32 cellular contexts compared by ENCODE assay signal in the genomic region with DNA sequence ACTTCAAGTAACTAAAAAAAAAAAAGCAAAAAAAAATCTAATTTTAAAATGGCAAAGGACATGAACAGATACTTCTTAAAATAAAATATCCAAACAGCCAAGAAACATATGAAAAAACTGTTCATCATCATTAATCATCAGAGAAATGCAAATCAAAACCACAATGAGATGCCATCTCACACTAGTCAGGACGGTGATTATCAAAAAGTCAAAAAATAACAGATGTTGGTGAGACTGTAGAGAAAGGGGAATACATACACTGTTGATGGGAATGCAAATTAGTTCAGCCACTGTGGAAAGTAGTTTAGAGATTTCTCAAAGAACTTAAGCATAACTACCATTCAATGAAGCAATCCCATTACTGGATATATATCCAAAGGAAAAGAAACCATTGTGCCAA. TPM values are rescaled to one million over a fixed set of nuclear protein-coding genes. Genes with fewer than 3 reads are reported as not detected.
"Had no signal": no experiment of that assay in that cellular context is flagged by ENCODE, and none has a peak within 500 bp of the region (broad histone marks: within the 10 kb centered on the region; RNA-seq: fewer than 3 reads in every experiment).

No MANE protein-coding gene starts in this region.

- H3K4me3 ChIP-seq: ascending aorta, esophagus squamous epithelium, gastroesophageal sphincter, hepatocyte, ovary, suprapubic skin, tibial nerve had no signal

- H3K4me1 ChIP-seq: ascending aorta had no signal

- ATAC-seq: gastroesophageal sphincter; sciatic nerve; stimulated activated memory B cell treated with anti-CD40 and anti-IgM and Interleukin-4, amounts not matched to agents 10 μg/mL and 1 μg/mL and 100 μg/mL, for 72 hours; stimulated activated naive CD8-positive, alpha-beta T cell treated with anti-CD3 and anti-CD28 coated beads, Interleukin-15, amount 100 ng/mL, for 72 hours had no signal

- H3K9me3 ChIP-seq: ascending aorta, neutrophil, ovary had no signal

- H3K27me3 ChIP-seq: ascending aorta, brain microvascular endothelial cell, esophagus squamous epithelium, gastroesophageal sphincter, hepatocyte, ovary, suprapubic skin, tibial nerve had no signal

- H3K36me3 ChIP-seq: ascending aorta, brain microvascular endothelial cell, esophagus squamous epithelium, gastroesophageal sphincter, neutrophil, ovary, suprapubic skin, tibial nerve had no signal

- H3K27ac ChIP-seq: ascending aorta, brain microvascular endothelial cell, epithelial cell of prostate, esophagus squamous epithelium, gastroesophageal sphincter, hepatocyte, neutrophil, ovary, suprapubic skin, tibial nerve, VCaP had no signal

- DNase-seq: activated CD4-positive, alpha-beta memory T cell treated with anti-CD3 and anti-CD28 coated beads for 36 hours; activated CD4-positive, alpha-beta T cell treated with anti-CD3 and anti-CD28 coated beads for 48 hours; activated CD8-positive, alpha-beta memory T cell treated with anti-CD3 and anti-CD28 coated beads, Interleukin-2, amount 50 U/mL, for 4 hours; activated effector memory CD4-positive, alpha-beta T cell treated with anti-CD3 and anti-CD28 coated beads, Interleukin-2, amount 50 U/mL, for 16 hours; activated naive CD4-positive, alpha-beta T cell treated with anti-CD3 and anti-CD28 coated beads for 36 hours; activated naive CD8-positive, alpha-beta T cell treated with anti-CD3 and anti-CD28 coated beads, Interleukin-2, amount 10 ng/mL, durations not matched to agents 7 days and 5 days; activated T-cell treated with anti-CD3 and anti-CD28 coated beads, Interleukin-2, amount 50 U/mL, for 1 hour; brain microvascular endothelial cell; caudate nucleus; effector CD8-positive, alpha-beta T cell; esophagus squamous epithelium; naive B cell; nephron progenitor cell; ovary; small intestine; stimulated activated CD4-positive, alpha-beta T cell treated with anti-CD3 and anti-CD28 coated beads, Interleukin-4, amount 100 ng/mL, for 24 hours; stimulated activated CD8-positive, alpha-beta memory T cell treated with anti-CD3 and anti-CD28 coated beads, Interleukin-4, amount 100 ng/mL, for 48 hours; stimulated activated naive CD8-positive, alpha-beta T cell treated with anti-CD3 and anti-CD28 coated beads, Interleukin-15, amount 100 ng/mL, for 72 hours; T-helper 9 cell had no signal

RNA-seq across cellular contexts. Expression of a gene that starts 30.2 kb away (rescaled TPM):
- total RNA-seq: activated CD4-positive, alpha-beta memory T cell treated with anti-CD3 and anti-CD28 coated beads for 36 hours; activated CD8-positive, alpha-beta memory T cell treated with anti-CD3 and anti-CD28 coated beads for 36 hours; activated naive CD4-positive, alpha-beta T cell treated with anti-CD3 and anti-CD28 coated beads for 36 hours; activated naive CD8-positive, alpha-beta T cell treated with anti-CD3 and anti-CD28 coated beads, Interleukin-2, amount 10 ng/mL, durations not matched to agents 7 days and 5 days; activated T-helper 1 cell treated with anti-CD3 and anti-CD28 coated beads, Interleukin-12 subunit alpha, Interleukin-12 subunit beta, Interleukin-2, Interleukin-4 antibody, amounts not matched to agents 30 ng/mL and 10 ng/mL and 1 ng/mL, durations not matched to agents 14 hours and 24 hours and 36 hours; T-helper 1 cell treated with Interleukin-12 subunit alpha and Interleukin-12 subunit beta and Interleukin-4 antibody, amounts not matched to agents 30 ng/mL and 1 ng/mL, for 36 hours had no signal
